In the genomic region with DNA sequence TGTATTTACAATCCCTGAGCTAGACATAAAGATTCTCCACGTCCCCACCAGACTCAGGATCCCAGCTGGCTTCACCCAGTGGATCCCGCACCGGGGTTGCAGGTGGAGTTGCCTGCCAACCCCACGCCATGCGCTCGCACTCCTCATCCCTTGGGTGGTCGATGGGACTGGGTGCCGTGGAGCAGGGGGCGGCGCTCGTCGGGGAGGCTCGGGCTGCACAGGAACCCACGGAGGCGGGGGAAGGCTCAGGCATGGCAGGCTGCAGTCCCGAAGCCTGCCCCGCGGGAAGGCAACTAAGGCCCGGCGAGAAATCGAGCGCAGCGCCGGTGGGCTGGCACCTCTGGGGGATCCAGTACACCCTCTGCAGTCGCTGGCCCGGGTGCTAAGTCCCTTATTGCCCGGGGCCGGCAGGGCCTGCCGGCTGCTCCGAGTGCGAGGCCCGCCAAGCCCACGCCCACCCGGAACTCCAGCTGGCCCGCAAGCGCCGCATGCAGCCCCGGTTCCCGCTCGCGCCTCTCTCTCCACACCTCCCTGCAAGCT, we compare ENCODE assay signal across 1 cellular context. TPM values are rescaled to one million over a fixed set of nuclear protein-coding genes. Genes with fewer than 3 reads are reported as not detected.
"Had no signal": no experiment of that assay in that cellular context is flagged by ENCODE, and none has a peak within 500 bp of the region (broad histone marks: within the 10 kb centered on the region; RNA-seq: fewer than 3 reads in every experiment).

No MANE protein-coding gene starts in this region.

RNA-seq across cellular contexts. Expression of a gene that starts 55.4 kb away (rescaled TPM):
- total RNA-seq: body of pancreas had no signal
